ENCODE assay signal across 30 cellular contexts in the genomic region with DNA sequence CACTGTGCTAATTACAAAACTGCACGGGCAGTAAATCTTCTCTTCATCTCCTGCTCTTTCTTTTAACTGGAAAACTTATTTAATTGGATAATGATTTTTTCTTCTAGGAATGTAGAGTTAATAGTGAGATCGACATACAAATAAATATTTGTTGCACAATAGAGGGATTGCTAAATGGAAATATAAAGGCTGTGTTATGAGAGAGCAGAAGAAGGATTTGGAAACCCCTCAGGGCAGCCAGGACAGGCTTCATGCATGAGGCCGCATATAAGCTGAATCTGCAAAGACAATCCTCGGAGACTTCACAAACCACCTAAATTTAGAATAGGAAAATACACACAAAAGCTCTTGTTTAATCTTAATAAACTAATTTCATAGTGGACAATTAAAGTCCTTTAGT. TPM values are rescaled to one million over a fixed set of nuclear protein-coding genes. Genes with fewer than 3 reads are reported as not detected.
DNase-seq lines count a peak whose midpoint lies in the region; ATAC-seq and TF ChIP-seq lines count a peak whose summit lies in the region.
"Had no signal": no experiment of that assay in that cellular context is flagged by ENCODE, and none has a peak within 500 bp of the region (broad histone marks: within the 10 kb centered on the region; RNA-seq: fewer than 3 reads in every experiment).

No MANE protein-coding gene starts in this region.

- no peak overlapping the region for H2BK20ac ChIP-seq in IMR-90 (ENCODE audit: low read depth, low read length)

- peaks cover 3% of the 10 kb centered on the region for H3K9me3 Mint-ChIP-seq in nephron progenitor cell
- H3K9me3 Mint-ChIP-seq: CD4-positive, alpha-beta memory T cell; CD8-positive, alpha-beta memory T cell had no signal

- no peak overlapping the region for H3K27ac Mint-ChIP-seq in nephron progenitor cell
- H3K27ac Mint-ChIP-seq: CD14-positive monocyte; CD4-positive, alpha-beta memory T cell; CD8-positive, alpha-beta memory T cell had no signal

- TF ChIP-seq CTCF in IMR-90 (conservative IDR thresholded peaks at IDR 0.05; ENCODE audit: low read depth, low read length) (no peak), nephron progenitor cell (IDR thresholded peaks at IDR 0.05) (no peak)

- in situ Hi-C loops in IMR-90 (cut with MboI; ENCODE audit: low sequenced_read_pairs) (loop anchor here (25.0 kb wide), 1 partner anchor 100 kb away; a partner anchor contains a TSS), SK-MEL-5 (cut with HindIII; ENCODE audit: low pct_unique_long_range_greater_than_20kb, low sequenced_read_pairs) (no loop called here)

- dilution Hi-C loops in IMR-90 (cut with HindIII; ENCODE audit: low sequenced_read_pairs, unreplicated experiment): no loop called here

- no peak overlapping the region for H3K4ac ChIP-seq in IMR-90 (ENCODE audit: low read depth, low read length)

- no peaks in the 10 kb centered on the region for H3K27me3 Mint-ChIP-seq in nephron progenitor cell (ENCODE audit: low read depth, poor library complexity)
- H3K27me3 Mint-ChIP-seq: CD8-positive, alpha-beta memory T cell had no signal

- no peak overlapping the region for H3K56ac ChIP-seq in IMR-90 (ENCODE audit: extremely low read depth, insufficient read depth, low read length)

- no peak overlapping the region for H4K91ac ChIP-seq in IMR-90 (ENCODE audit: insufficient read depth, low read depth, low read length)

- no peak overlapping the region for H4K8ac ChIP-seq in IMR-90 (ENCODE audit: low read depth in 2 of 2, low read length in 2 of 2)

- no peaks in the 10 kb centered on the region for H3K36me3 ChIP-seq in IMR-90 (ENCODE audit: control insufficient read depth, insufficient read depth, low read length)
- H3K36me3 ChIP-seq: BE2C, BLaER1 had no signal

- no peaks in the 10 kb centered on the region for H3K36me3 Mint-ChIP-seq in nephron progenitor cell (ENCODE audit: low read depth)
- H3K36me3 Mint-ChIP-seq: CD14-positive monocyte; CD4-positive, alpha-beta memory T cell; CD4-positive, CD25-positive, alpha-beta regulatory T cell; CD8-positive, alpha-beta memory T cell had no signal

- H3K9me3 ChIP-seq in IMR-90 (ENCODE audit: control insufficient read depth, insufficient read depth, low read length): peaks cover 3% of the 10 kb centered on the region; the same call in 1 of the 2 replicates
- H3K9me3 ChIP-seq: BE2C, BLaER1 had no signal

- CTCF ChIA-PET in IMR-90 (lab: Yijun Ruan, JAX): no interaction called here

- H3K4me1 Mint-ChIP-seq in nephron progenitor cell: no peaks in the 10 kb centered on the region
- H3K4me1 Mint-ChIP-seq: CD14-positive monocyte had no signal

- H3K4me1 ChIP-seq in IMR-90 (ENCODE audit: control insufficient read depth, insufficient read depth, low read length): no peaks in the 10 kb centered on the region
- H3K4me1 ChIP-seq: BE2C, BLaER1 had no signal

- no peaks in the 10 kb centered on the region for H3K9me1 ChIP-seq in IMR-90 (ENCODE audit: insufficient read depth, low read length)

- DNase-seq in IMR-90: no peak
- DNase-seq in SK-MEL-5 (ENCODE audit: low read depth, low spot score): peak; percentile 26
- DNase-seq in epidermal melanocyte (ENCODE audit: insufficient read length, low spot score): peak; percentile 19
- DNase-seq in fibroblast of gingiva (ENCODE audit: low read depth): peak; percentile 47
- no peak for DNase-seq in GM19240 (ENCODE audit: insufficient read length, low spot score)
- DNase-seq in nephron progenitor cell: no peak
- DNase-seq in NCI-H2081 treated with DMSO at 0.1 percent for 48 hours (lab: John Stamatoyannopoulos, UW): no peak
- DNase-seq: 8988T; ACHN; BE2C; C1 segment of cervical spinal cord; CD4-positive, alpha-beta memory T cell; CD4-positive, CD25-positive, alpha-beta regulatory T cell; CD8-positive, alpha-beta memory T cell; COR-L47; DMS 273 treated with DMSO at 0.1 percent for 48 hours; DMS153; DMS53; DMS79; DND-41; EL; GDM1 had no signal

- no peak overlapping the region for H2BK15ac ChIP-seq in IMR-90 (ENCODE audit: low read depth, low read length)

- intact Hi-C loops in IMR-90 (cut with micrococcal nuclease): no loop called here

- no peak for TF ChIP-seq RAD21 in IMR-90 (IDR thresholded peaks at IDR 0.05; ENCODE audit: low read length)

- peaks cover 10% of the 10 kb centered on the region for H3K27me3 ChIP-seq in IMR-90 (ENCODE audit: control insufficient read depth, insufficient read depth, low read length)
- H3K27me3 ChIP-seq: BLaER1 had no signal

- H3K27ac ChIP-seq in IMR-90 (ENCODE audit: insufficient read depth, low read length): no peak overlapping the region
- H3K27ac ChIP-seq: BLaER1 had no signal

- POLR2A ChIA-PET in IMR-90 (lab: Charles Lee; ENCODE audit: unreplicated experiment): no interaction called here

- no peak overlapping the region for H2BK5ac ChIP-seq in IMR-90 (ENCODE audit: low read depth, low read length, poor library complexity, severe bottlenecking)

- no peak overlapping the region for H2AK5ac ChIP-seq in IMR-90 (ENCODE audit: low read depth, low read length)

- TF ChIP-seq POLR2A in IMR-90 (IDR thresholded peaks at IDR 0.05; ENCODE audit: low read depth, low read length): no peak

- no peak overlapping the region for H2AK9ac ChIP-seq in IMR-90 (replicated peaks; ENCODE audit: low read depth, low read length, poor library complexity)

- ATAC-seq in IMR-90 (ENCODE audit: low read depth) (no peak), GM21786 (IDR thresholded peaks at IDR 0.05; ENCODE audit: unreplicated experiment) (no peak)
- ATAC-seq: GM12878 had no signal

- no peaks in the 10 kb centered on the region for H3K79me1 ChIP-seq in IMR-90 (ENCODE audit: low read depth in 1 of 2, low read length in 2 of 2)

- no peak overlapping the region for H3K4me3 Mint-ChIP-seq in nephron progenitor cell
- H3K4me3 Mint-ChIP-seq: CD14-positive monocyte; CD4-positive, alpha-beta memory T cell; CD4-positive, CD25-positive, alpha-beta regulatory T cell; CD8-positive, alpha-beta memory T cell had no signal

- H3K4me3 ChIP-seq in IMR-90 (ENCODE audit: insufficient read depth, low read depth, low read length): no peak overlapping the region
- H3K4me3 ChIP-seq: BLaER1, GM12878 had no signal

- H2BK120ac ChIP-seq in IMR-90 (ENCODE audit: low read depth, low read length): no peak overlapping the region

- H3K9ac ChIP-seq in IMR-90 (ENCODE audit: low read depth, low read length): no peak overlapping the region
- H3K9ac ChIP-seq: BLaER1 had no signal

- no CpG with 5 or more reads among the region's 4 CpGs for WGBS in IMR-90 (ENCODE audit: extremely low coverage in 2 of 2, insufficient read length in 1 of 2), 2 experiments

- no peak overlapping the region for H2AFZ ChIP-seq in IMR-90 (replicated peaks; ENCODE audit: low read length, poor library complexity)

- no peak overlapping the region for H4K5ac ChIP-seq in IMR-90 (ENCODE audit: low read depth, low read length)

- no peak overlapping the region for H3K14ac ChIP-seq in IMR-90 (replicated peaks; ENCODE audit: low read depth, low read length)

- H3K18ac ChIP-seq in IMR-90 (ENCODE audit: low read depth, low read length): no peak overlapping the region

- no peak overlapping the region for H3K23ac ChIP-seq in IMR-90 (ENCODE audit: low read depth, low read length)

- H3K4me2 ChIP-seq in IMR-90 (ENCODE audit: low read depth, low read length): no peak overlapping the region
- H3K4me2 ChIP-seq: BLaER1 had no signal

- no peaks in the 10 kb centered on the region for H4K20me1 ChIP-seq in IMR-90 (ENCODE audit: insufficient read depth, low read length)
- H4K20me1 ChIP-seq: BLaER1 had no signal

- BruUV-seq in IMR-90 (replicated peaks; lab: Mats Ljungman, UMichigan): no TSS peak

TF ChIP-seq in IMR-90, 13 proteins besides CTCF, POLR2A, EP300 and RAD21:
- TF ChIP-seq MAZ (IDR thresholded peaks at IDR 0.05; ENCODE audit: borderline replicate concordance, low read depth, low read length): no peak
- TF ChIP-seq, protein P1, sequence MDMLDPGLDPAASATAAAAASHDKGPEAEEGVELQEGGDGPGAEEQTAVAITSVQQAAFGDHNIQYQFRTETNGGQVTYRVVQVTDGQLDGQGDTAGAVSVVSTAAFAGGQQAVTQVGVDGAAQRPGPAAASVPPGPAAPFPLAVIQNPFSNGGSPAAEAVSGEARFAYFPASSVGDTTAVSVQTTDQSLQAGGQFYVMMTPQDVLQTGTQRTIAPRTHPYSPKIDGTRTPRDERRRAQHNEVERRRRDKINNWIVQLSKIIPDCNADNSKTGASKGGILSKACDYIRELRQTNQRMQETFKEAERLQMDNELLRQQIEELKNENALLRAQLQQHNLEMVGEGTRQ (IDR thresholded peaks at IDR 0.05; ENCODE audit: low read depth, low read length): no peak
- peak; percentile 21; the same call in 1 of the 2 replicates for TF ChIP-seq CEBPB (IDR thresholded peaks at IDR 0.05; ENCODE audit: low read depth, low read length)
- TF ChIP-seq BHLHE40 (IDR thresholded peaks at IDR 0.05; ENCODE audit: low read depth, low read length): no peak
- TF ChIP-seq CHD1 (IDR thresholded peaks at IDR 0.05; ENCODE audit: low read depth, low read length): no peak

RNA-seq across cellular contexts. Expression of a gene that starts 2.9 kb away (rescaled TPM):
- not detected in 2 replicates for total RNA-seq in IMR-90 (2012; rRNA removed)
- polyA plus RNA-seq in IMR-90 (2012; rRNA removed): not detected in 2 replicates
- not detected in 2 replicates for polyA plus RNA-seq in IMR-90 (2012; cell fraction: cytosol; rRNA removed)
- not detected in 2 replicates for polyA plus RNA-seq in IMR-90 (2012; cell fraction: nucleus; rRNA removed; ENCODE audit: low replicate concordance)
- not detected in 2 replicates for total RNA-seq in SK-MEL-5 (2014; rRNA removed; shearing (Covaris generic))
- not detected in 2 replicates for polyA plus RNA-seq in SK-MEL-5 (2015; cell fraction: cytosol; rRNA removed)
- not detected in 2 replicates for polyA plus RNA-seq in SK-MEL-5 (2015; cell fraction: nucleus; rRNA removed)
- total RNA-seq: A673; CD4-positive, alpha-beta memory T cell; CD4-positive, CD25-positive, alpha-beta regulatory T cell; CD8-positive, alpha-beta memory T cell; Daoy; G401; GM12878 had no signal
- polyA plus RNA-seq: AG04450; CD14-positive monocyte; CD4-positive, alpha-beta memory T cell; CD4-positive, CD25-positive, alpha-beta regulatory T cell; CD8-positive, alpha-beta memory T cell; GM12878 had no signal

RNA-seq across cellular contexts. Expression of a gene that starts 37.8 kb away (rescaled TPM):
- not detected in 2 replicates for total RNA-seq in IMR-90 (2012; rRNA removed)
- polyA plus RNA-seq in IMR-90 (2012; rRNA removed): not detected in 2 replicates
- not detected in 2 replicates for polyA plus RNA-seq in IMR-90 (2012; cell fraction: cytosol; rRNA removed)
- not detected in 2 replicates for polyA plus RNA-seq in IMR-90 (2012; cell fraction: nucleus; rRNA removed; ENCODE audit: low replicate concordance)
- not detected in 2 replicates for total RNA-seq in SK-MEL-5 (2014; rRNA removed; shearing (Covaris generic))
- polyA plus RNA-seq in SK-MEL-5 (2015; cell fraction: cytosol; rRNA removed): not detected in 2 replicates
- polyA plus RNA-seq in SK-MEL-5 (2015; cell fraction: nucleus; rRNA removed): not detected in 2 replicates
- total RNA-seq: A673; CD4-positive, alpha-beta memory T cell; CD4-positive, CD25-positive, alpha-beta regulatory T cell; CD8-positive, alpha-beta memory T cell; Daoy; G401; GM12878 had no signal
- polyA plus RNA-seq: AG04450; CD14-positive monocyte; CD4-positive, alpha-beta memory T cell; CD4-positive, CD25-positive, alpha-beta regulatory T cell; CD8-positive, alpha-beta memory T cell; GM12878 had no signal

RNA-seq across cellular contexts. Expression of a gene that starts 51.9 kb away (rescaled TPM):
- not detected in 2 replicates for total RNA-seq in IMR-90 (2012; rRNA removed)
- 0.04 and 0.07 TPM in 2 replicates for polyA plus RNA-seq in IMR-90 (2012; rRNA removed)
- not detected in 2 replicates for polyA plus RNA-seq in IMR-90 (2012; cell fraction: cytosol; rRNA removed)
- 0.22 TPM in 1 of 2 replicates, not detected in the other for polyA plus RNA-seq in IMR-90 (2012; cell fraction: nucleus; rRNA removed; ENCODE audit: low replicate concordance)
- not detected in 2 replicates for total RNA-seq in SK-MEL-5 (2014; rRNA removed; shearing (Covaris generic))
- not detected in 2 replicates for polyA plus RNA-seq in SK-MEL-5 (2015; cell fraction: cytosol; rRNA removed)
- polyA plus RNA-seq in SK-MEL-5 (2015; cell fraction: nucleus; rRNA removed): not detected in 2 replicates
- total RNA-seq: A673; CD4-positive, CD25-positive, alpha-beta regulatory T cell; CD8-positive, alpha-beta memory T cell; G401; GM12878 had no signal
- polyA plus RNA-seq: CD4-positive, alpha-beta memory T cell; CD8-positive, alpha-beta memory T cell; GM12878 had no signal

Comparison
In these comparisons a context has a peak if more than half of its experiments do, and no peak if none do; other contexts are left out.
1. DNase-seq: peak in SK-MEL-5 (single experiment), epidermal melanocyte (single experiment) and fibroblast of gingiva (single experiment); none in IMR-90 (single experiment), GM19240 (single experiment), nephron progenitor cell (single experiment) and NCI-H2081 treated with DMSO at 0.1 percent for 48 hours (single experiment).